In the genomic region with DNA sequence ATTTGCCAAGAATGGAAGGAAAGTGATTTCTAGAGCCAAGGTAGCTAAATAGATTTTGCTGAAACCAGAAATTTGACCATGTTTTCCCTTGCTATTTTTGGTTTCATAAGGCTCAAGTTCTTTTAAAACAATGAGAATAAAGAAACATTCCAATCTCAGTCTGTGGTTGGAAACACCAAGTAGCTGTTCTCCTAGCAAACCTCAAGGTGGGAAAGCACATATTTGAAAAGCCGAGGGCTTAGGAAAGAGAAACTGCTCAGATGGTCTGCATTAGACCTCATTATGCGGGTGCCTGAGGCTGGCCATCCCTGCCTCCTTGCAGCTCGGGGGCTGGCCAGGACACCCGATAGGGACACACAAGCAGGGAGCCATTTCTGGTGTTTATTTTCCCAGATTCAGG, we compare ENCODE assay signal across 18 cellular contexts. TPM values are rescaled to one million over a fixed set of nuclear protein-coding genes. Genes with fewer than 3 reads are reported as not detected.
DNase-seq lines count a peak whose midpoint lies in the region; ATAC-seq and TF ChIP-seq lines count a peak whose summit lies in the region.
"Had no signal": no experiment of that assay in that cellular context is flagged by ENCODE, and none has a peak within 500 bp of the region (broad histone marks: within the 10 kb centered on the region; RNA-seq: fewer than 3 reads in every experiment).

No MANE protein-coding gene starts in this region.

- no peak overlapping the region for H3K4me2 ChIP-seq in hepatocyte

- H3K36me3 Mint-ChIP-seq in brain = no peaks in the 10 kb centered on the region
- H3K36me3 Mint-ChIP-seq: activated naive CD4-positive, alpha-beta T cell treated with anti-CD3 and anti-CD28 coated beads, Interleukin-2, amount 50 U/mL, for 72 hours had no signal

- no peaks in the 10 kb centered on the region for H3K9me3 ChIP-seq in hepatocyte (ENCODE audit: low read depth)
- H3K9me3 ChIP-seq: right lobe of liver had no signal

- peak overlapping the region in 3 of 5 experiments; percentile 28 to 78 (median 73) for H3K27ac Mint-ChIP-seq in brain
- H3K27ac Mint-ChIP-seq: activated naive CD4-positive, alpha-beta T cell treated with anti-CD3 and anti-CD28 coated beads, Interleukin-2, amount 50 U/mL, for 72 hours had no signal

- H2AFZ ChIP-seq in hepatocyte = no peak overlapping the region

- peak overlapping the region in 1 of 5 experiments; percentile 7 for H3K4me3 Mint-ChIP-seq in brain

- H3K27me3 ChIP-seq in hepatocyte = no peaks in the 10 kb centered on the region
- H3K27me3 ChIP-seq: right lobe of liver had no signal

- H3K4me3 ChIP-seq in hepatocyte = no peak overlapping the region
- H3K4me3 ChIP-seq: right lobe of liver had no signal

- H3K4me1 Mint-ChIP-seq in brain = peaks cover 22% of the 10 kb centered on the region

- H3K36me3 ChIP-seq in hepatocyte (replicated peaks; ENCODE audit: insufficient read depth, low read depth) = no peaks in the 10 kb centered on the region
- H3K36me3 ChIP-seq: right lobe of liver had no signal

- no peaks in the 10 kb centered on the region for H3K79me2 ChIP-seq in hepatocyte

- ATAC-seq in HG02981 (IDR thresholded peaks at IDR 0.05; ENCODE audit: unreplicated experiment) (no peak), HG02884 (IDR thresholded peaks at IDR 0.05; ENCODE audit: unreplicated experiment) (no peak), GM18519 (IDR thresholded peaks at IDR 0.05; ENCODE audit: low FRiP score, unreplicated experiment) (no peak), HG02763 (IDR thresholded peaks at IDR 0.05; ENCODE audit: unreplicated experiment) (no peak)
- ATAC-seq: activated naive CD4-positive, alpha-beta T cell treated with anti-CD3 and anti-CD28 coated beads, Interleukin-2, amount 50 U/mL, for 72 hours; left cardiac atrium; right lobe of liver had no signal

- peaks cover 0 to 16% (median 5%) of the 10 kb centered on the region in 5 experiments for H3K9me3 Mint-ChIP-seq in brain
- H3K9me3 Mint-ChIP-seq: activated naive CD4-positive, alpha-beta T cell treated with anti-CD3 and anti-CD28 coated beads, Interleukin-2, amount 50 U/mL, for 72 hours had no signal

- DNase-seq in HT1080 (ENCODE audit: low read depth) (peak; percentile 10), hepatocyte (ENCODE audit: low spot score) (no peak), superior temporal gyrus (ENCODE audit: extremely low spot score) (peak; percentile 22)
- DNase-seq: activated CD4-positive, CD25-positive, alpha-beta regulatory T cell; activated CD8-positive, alpha-beta memory T cell treated with anti-CD3 and anti-CD28 coated beads, Interleukin-2, amount 50 U/mL, for 48 hours; COR-L47; effector CD4-positive, alpha-beta T cell; left cardiac atrium; NCI-H1048; NCI-H2227 treated with DMSO at 0.1 percent for 48 hours; right lobe of liver had no signal

- H3K27ac ChIP-seq in hepatocyte = peak overlapping the region; percentile 36
- H3K27ac ChIP-seq: right lobe of liver had no signal

- H3K4me1 ChIP-seq in hepatocyte (ENCODE audit: insufficient read depth) = no peaks in the 10 kb centered on the region
- H3K4me1 ChIP-seq: right lobe of liver had no signal

- H3K27me3 Mint-ChIP-seq in brain = peaks cover under 1% of the 10 kb centered on the region

- H4K20me1 ChIP-seq in hepatocyte (ENCODE audit: insufficient read depth, poor library complexity, severe bottlenecking) = no peaks in the 10 kb centered on the region

- TF ChIP-seq CTCF in brain (conservative IDR thresholded peaks at IDR 0.05) = no peak
- no peak for TF ChIP-seq CTCF in hepatocyte (IDR thresholded peaks at IDR 0.05; ENCODE audit: poor library complexity)

- no peaks in the 10 kb centered on the region for H3K9me2 ChIP-seq in hepatocyte (replicated peaks; ENCODE audit: insufficient read depth)

- WGBS in hepatocyte (ENCODE audit: low lambda C conversion rate, missing lambda C conversion rate) = 42% methylated on average over 4 of the region's 4 CpGs

RNA-seq across cellular contexts. Expression of a gene that starts 5.8 kb away (rescaled TPM):
- total RNA-seq in HT1080 (2014; rRNA removed; shearing (Covaris generic)) = not detected in 2 replicates
- not detected in 2 replicates for polyA plus RNA-seq in HT1080 (2015; cell fraction: cytosol; rRNA removed)
- polyA plus RNA-seq in HT1080 (2015; cell fraction: nucleus; rRNA removed) = not detected in 2 replicates
- polyA plus RNA-seq in brain (ENCODE audit: insufficient read depth, low read depth, low replicate concordance) (not detected), hepatocyte (not detected in 2 replicates)
- not detected in 2 replicates for total RNA-seq in hepatocyte
- total RNA-seq: activated naive CD4-positive, alpha-beta T cell treated with anti-CD3 and anti-CD28 coated beads, Interleukin-2, amount 50 U/mL, for 72 hours; glomerular endothelial cell; left cardiac atrium; right lobe of liver had no signal
